ENCODE assay signal across 13 cellular contexts in the genomic region with DNA sequence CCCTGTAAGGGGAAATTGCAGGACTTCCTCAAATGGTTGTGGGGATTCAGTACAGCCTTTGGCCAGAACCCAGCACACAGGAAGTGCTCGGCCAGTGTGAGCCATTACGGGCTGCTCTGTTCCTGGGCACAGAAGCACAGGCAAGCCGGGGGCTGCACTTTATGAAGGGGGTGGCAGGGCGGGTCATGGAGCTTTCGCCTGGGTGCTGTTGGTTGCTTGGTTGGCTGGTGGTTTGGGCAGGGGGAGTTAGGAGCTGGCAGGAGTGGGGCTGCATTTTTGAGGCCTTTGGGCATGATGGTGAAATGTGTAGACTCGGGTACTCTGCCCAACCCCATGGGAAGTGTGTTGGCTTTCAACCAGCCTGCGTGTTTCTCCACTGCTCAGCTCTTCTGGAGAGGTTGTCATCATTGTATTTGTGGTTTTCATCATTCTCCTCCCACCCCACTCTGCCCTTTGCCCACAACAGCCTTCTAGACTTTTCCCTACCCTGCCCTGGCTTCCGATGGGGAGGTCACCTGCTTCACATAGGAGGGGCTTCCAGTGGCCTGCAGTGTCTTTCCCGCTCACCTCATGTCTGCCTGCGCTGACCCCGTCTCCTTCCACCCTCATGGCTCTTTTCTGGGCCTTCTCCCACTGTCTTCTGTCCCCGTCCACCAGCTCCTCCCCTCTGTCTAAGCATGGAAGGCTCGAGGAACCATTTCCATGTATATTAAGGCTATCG. TPM values are rescaled to one million over a fixed set of nuclear protein-coding genes. Genes with fewer than 3 reads are reported as not detected.
A peak's percentile ranks its signal among the peaks of the same experiment; 100 is the strongest.
DNase-seq lines count a peak whose midpoint lies in the region; ATAC-seq, FAIRE-seq and TF ChIP-seq lines count a peak whose summit lies in the region.
"Had no signal": no experiment of that assay in that cellular context is flagged by ENCODE, and none has a peak within 500 bp of the region (broad histone marks: within the 10 kb centered on the region; RNA-seq: fewer than 3 reads in every experiment).

No MANE protein-coding gene starts in this region.

- WGBS in H1 (ENCODE audit: extremely low coverage in 1 of 2, insufficient coverage in 1 of 2, insufficient read length in 1 of 2, insufficient replicate concordance in 2 of 2, low coverage in 1 of 2, low lambda C conversion rate in 2 of 2, missing lambda C conversion rate in 1 of 2), 2 experiments = 91% methylated on average over 14 of the region's 14 CpGs; no CpG with 5 or more reads in 1 of the 2 experiments

- no peak overlapping the region for H4K8ac ChIP-seq in H1 (ENCODE audit: extremely low read depth, insufficient read depth, low read length)

- TF ChIP-seq POLR2A in H1 (IDR thresholded peaks at IDR 0.05; ENCODE audit: control extremely low read depth in 1 of 2, low read depth in 2 of 2, low read length in 2 of 2) = no peak

- no peak for TF ChIP-seq EP300 in H1 (IDR thresholded peaks at IDR 0.05; ENCODE audit: borderline replicate concordance in 1 of 2, low read depth in 2 of 2, low read length in 2 of 2)

- POLR2A ChIA-PET in H1 (lab: Charles Lee; ENCODE audit: partially characterized antibody) = interaction anchor here (1.0 to 3.0 kb wide), 3 partner anchors 12 to 23 kb away, joined by 3 to 11 read pairs (median 3); no protein-coding TSS in a partner anchor

- peaks cover 0 to 40% (median 15%) of the 10 kb centered on the region in 10 experiments; a peak in 14 of 20 replicates for H3K4me1 ChIP-seq in BLaER1 treated with 17β-estradiol and CSF1 and Interleukin-3, amounts not matched to agents 10 nM and 100 nM
- H3K4me1 ChIP-seq in H1 (replicated peaks in 1 of 4; ENCODE audit: control insufficient read depth in 3 of 4, insufficient read depth in 4 of 4, low read length in 3 of 4) (peaks cover 0 to 10% (median 3%) of the 10 kb centered on the region in 4 experiments; a peak in 3 of 7 replicates), mononuclear cell (ENCODE audit: insufficient read depth, low read length) (peaks cover 27% of the 10 kb centered on the region), HAP-1 (no peaks in the 10 kb centered on the region)
- H3K4me1 ChIP-seq: parathyroid adenoma had no signal

- no peak overlapping the region for H2AK5ac ChIP-seq in H1 (ENCODE audit: low read depth, low read length)

- H3K56ac ChIP-seq in H1 (replicated peaks; ENCODE audit: insufficient read length, low read depth, low read length) = no peak overlapping the region

- no peak overlapping the region for H2AFZ ChIP-seq in H1 (ENCODE audit: low read length)
- H2AFZ ChIP-seq: parathyroid adenoma had no signal

- no peak overlapping the region for H3K4ac ChIP-seq in H1 (replicated peaks; ENCODE audit: insufficient read length, low read depth, low read length)

- CTCF ChIA-PET in H1 (lab: Charles Lee; ENCODE audit: partially characterized antibody) = interaction anchor here (0.6 to 1.6 kb wide), 3 partner anchors 9 to 859 kb away, joined by 4 to 7 read pairs (median 4); no protein-coding TSS in a partner anchor

- no peak for ATAC-seq in GM19463 (IDR thresholded peaks at IDR 0.05; ENCODE audit: unreplicated experiment)

- TF ChIP-seq RAD21 in H1 (IDR thresholded peaks at IDR 0.05 in 1 of 2, conservative IDR thresholded peaks at IDR 0.05 in 1 of 2; ENCODE audit: low read depth in 2 of 2, low read length in 2 of 2) = no peak

- peak overlapping the region in 6 of 11 experiments; percentile 26 to 70 (median 58); a peak in 10 of 22 replicates for H3K27ac ChIP-seq in BLaER1 treated with 17β-estradiol and CSF1 and Interleukin-3, amounts not matched to agents 10 nM and 100 nM
- 0 out of 2 replicates have a peak overlapping the region, but pooled peaks have one; percentile 4 for H3K27ac ChIP-seq in H1 (ENCODE audit: low read depth, low read length)
- H3K27ac ChIP-seq: C4-2B, parathyroid adenoma had no signal

- no peaks in the 10 kb centered on the region for H3K27me3 ChIP-seq in BLaER1 treated with 17β-estradiol and CSF1 and Interleukin-3, amounts not matched to agents 10 nM and 100 nM
- H3K27me3 ChIP-seq in H1 (replicated peaks in 1 of 4; ENCODE audit: control insufficient read depth in 3 of 4, extremely low read depth in 1 of 4, insufficient read depth in 3 of 4, low read length in 3 of 4) (no peaks in the 10 kb centered on the region; a peak in 1 of 7 replicates), mononuclear cell (ENCODE audit: insufficient read depth, low read length) (no peaks in the 10 kb centered on the region), HAP-1 (ENCODE audit: low read depth) (no peaks in the 10 kb centered on the region)

- no peak for FAIRE-seq in H1 (lab: Jason Lieb, UNC)

- 0 out of 2 replicates have a peak, but pooled peaks cover 3% of the 10 kb centered on the region for H3K79me1 ChIP-seq in H1 (ENCODE audit: low read depth, low read length)

- H4K5ac ChIP-seq in H1 (ENCODE audit: insufficient read length, low read depth, low read length) = no peak overlapping the region

- H3K18ac ChIP-seq in H1 (ENCODE audit: extremely low read depth, low read length) = no peak overlapping the region

- peak overlapping the region in 6 of 11 experiments; percentile 12 to 86 (median 70); a peak in 11 of 22 replicates for H3K4me2 ChIP-seq in BLaER1 treated with 17β-estradiol and CSF1 and Interleukin-3, amounts not matched to agents 10 nM and 100 nM
- no peak overlapping the region for H3K4me2 ChIP-seq in H1 (ENCODE audit: insufficient read depth in 1 of 2, low read depth in 2 of 2, low read length in 2 of 2)

- no peak overlapping the region for H2BK12ac ChIP-seq in H1 (ENCODE audit: low read depth, low read length)

- in situ Hi-C loops in HAP-1 (cut with MboI; ENCODE audit: low sequenced_read_pairs) = loop anchor here (25.0 kb wide), 2 partner anchors 837 to 988 kb away; a partner anchor contains a TSS

- no peak overlapping the region for H2BK20ac ChIP-seq in H1 (ENCODE audit: low read length)

- H3K23me2 ChIP-seq in H1 (ENCODE audit: low read depth, low read length) = no peaks in the 10 kb centered on the region

- peak; percentile 68 for DNase-seq in NOMO-1 treated with DMSO at 0.1 percent for 48 hours (lab: John Stamatoyannopoulos, UW; ENCODE audit: unreplicated experiment)
- DNase-seq in H1 (ENCODE audit: low read depth in 1 of 2, low spot score in 2 of 2) = no peak
- no peak for DNase-seq in HAP-1 (ENCODE audit: low spot score in 2 of 2)
- DNase-seq in NCI-H1694 (lab: John Stamatoyannopoulos, UW) = no peak
- no peak for DNase-seq in HUDEP-2 (lab: John Stamatoyannopoulos, UW; ENCODE audit: unreplicated experiment in 76 of 76)
- DNase-seq: activated naive CD8-positive, alpha-beta T cell treated with anti-CD3 and anti-CD28 coated beads, Interleukin-2, amount 10 ng/mL, durations not matched to agents 7 days and 5 days; IMR-90; NCI-H774 had no signal

- no peak overlapping the region for H3K23ac ChIP-seq in H1 (ENCODE audit: insufficient read length)

- H2BK5ac ChIP-seq in H1 (ENCODE audit: low read depth, low read length) = no peak overlapping the region

- H2BK120ac ChIP-seq in H1 (replicated peaks; ENCODE audit: low read depth, low read length) = no peak overlapping the region

- peak overlapping the region in 2 of 10 experiments; percentile 4 to 29; a peak in 2 of 20 replicates for H3K4me3 ChIP-seq in BLaER1 treated with 17β-estradiol and CSF1 and Interleukin-3, amounts not matched to agents 10 nM and 100 nM
- no peak overlapping the region for H3K4me3 ChIP-seq in H1 (ENCODE audit: extremely low read depth in 1 of 4, insufficient read depth in 2 of 4, low read depth in 3 of 4, low read length in 4 of 4)
- peak overlapping the region; percentile 34 for H3K4me3 ChIP-seq in mononuclear cell (ENCODE audit: low read length)
- no peak overlapping the region for H3K4me3 ChIP-seq in HAP-1

- peak overlapping the region in 5 of 11 experiments; percentile 8 to 52 (median 23); a peak in 5 of 22 replicates for H3K9ac ChIP-seq in BLaER1 treated with 17β-estradiol and CSF1 and Interleukin-3, amounts not matched to agents 10 nM and 100 nM
- H3K9ac ChIP-seq in H1 (replicated peaks in 1 of 4; ENCODE audit: extremely low read depth in 1 of 4, low read depth in 3 of 4, low read length in 3 of 4) = no peak overlapping the region
- H3K9ac ChIP-seq: parathyroid adenoma had no signal

- H4K91ac ChIP-seq in H1 (replicated peaks; ENCODE audit: insufficient read length, low read length) = no peak overlapping the region

- no peaks in the 10 kb centered on the region for H3K9me3 ChIP-seq in BLaER1 treated with 17β-estradiol and CSF1 and Interleukin-3, amounts not matched to agents 10 nM and 100 nM (replicated peaks in 1 of 11)
- H3K9me3 ChIP-seq in H1 (ENCODE audit: insufficient read depth in 2 of 2, low read depth in 1 of 2, low read length in 1 of 2) (no peaks in the 10 kb centered on the region), mononuclear cell (ENCODE audit: low read depth, low read length) (no peaks in the 10 kb centered on the region), HAP-1 (no peaks in the 10 kb centered on the region)

- H3K36me3 ChIP-seq in BLaER1 treated with 17β-estradiol and CSF1 and Interleukin-3, amounts not matched to agents 10 nM and 100 nM = peaks cover 0 to 96% (median 0%) of the 10 kb centered on the region in 11 experiments; a peak in 19 of 22 replicates
- peaks cover 20 to 65% (median 53%) of the 10 kb centered on the region in 4 experiments; a peak in 7 of 8 replicates for H3K36me3 ChIP-seq in H1 (ENCODE audit: control insufficient read depth in 2 of 4, insufficient read depth in 4 of 4, low read length in 3 of 4)
- H3K36me3 ChIP-seq in HAP-1 (replicated peaks) = peaks cover 88% of the 10 kb centered on the region

- H3K79me2 ChIP-seq in H1 (ENCODE audit: control insufficient read depth in 1 of 2, insufficient read depth in 2 of 2, low read length in 2 of 2) = no peaks in the 10 kb centered on the region
- H3K79me2 ChIP-seq: parathyroid adenoma had no signal

- no peak overlapping the region for H3K14ac ChIP-seq in H1 (ENCODE audit: insufficient read length)

- no peak overlapping the region for H2BK15ac ChIP-seq in H1 (ENCODE audit: low read length)

- no peak for TF ChIP-seq CTCF in H1 (IDR thresholded peaks at IDR 0.05; ENCODE audit: control extremely low read depth in 1 of 3, insufficient read depth in 1 of 3, low read depth in 1 of 3, low read length in 3 of 3)

- peaks cover 0 to 77% (median 19%) of the 10 kb centered on the region in 11 experiments; a peak in 13 of 22 replicates for H4K20me1 ChIP-seq in BLaER1 treated with 17β-estradiol and CSF1 and Interleukin-3, amounts not matched to agents 10 nM and 100 nM
- peaks cover 2% of the 10 kb centered on the region in 2 experiments for H4K20me1 ChIP-seq in H1 (replicated peaks in 1 of 2; ENCODE audit: control insufficient read depth in 1 of 2, insufficient read depth in 2 of 2, low read length in 2 of 2)

RNA-seq across cellular contexts. Expression of a gene that starts 16.1 kb away (rescaled TPM):
- total RNA-seq in H1 (2021; fragmentation: NEBNext Ultra II Directional; extraction: Animal tissue kit (Norgen Biotek cat#: 25700)) = 57.7 and 60.1 TPM in 2 replicates
- 109 and 131 TPM in 2 replicates for polyA plus RNA-seq in H1 (2011; rRNA removed)
- 71.9 TPM for polyA plus RNA-seq in H1 (2011; cell fraction: cytosol; rRNA removed)
- 75.2 TPM for polyA plus RNA-seq in H1 (2011; cell fraction: nucleus; rRNA removed)
- polyA plus RNA-seq in H1 (2012, experiment 1 of 2) = 32.3 to 58.0 TPM (median 56.1 TPM) in 4 replicates
- polyA plus RNA-seq in H1 (2012, experiment 2 of 2) = 61.6 TPM
- polyA plus RNA-seq in H1 (2013, experiment 1 of 2) = 53.7 TPM
- polyA plus RNA-seq in H1 (2013, experiment 2 of 2) = 52.7 TPM
- 16.3 and 19.0 TPM in 2 replicates for polyA minus RNA-seq in H1 (2011; rRNA and poly(A)+ RNA removed)
- 49.0 TPM for polyA minus RNA-seq in H1 (2011; cell fraction: cytosol; rRNA and poly(A)+ RNA removed)
- polyA minus RNA-seq in H1 (2011; cell fraction: nucleus; rRNA and poly(A)+ RNA removed) = 23.7 TPM
- total RNA-seq in mononuclear cell = 242 TPM

RNA-seq across cellular contexts. Expression of a gene that starts 24.0 kb away (rescaled TPM):
- 33.0 and 35.9 TPM in 2 replicates for total RNA-seq in H1 (2021; fragmentation: NEBNext Ultra II Directional; extraction: Animal tissue kit (Norgen Biotek cat#: 25700))
- polyA plus RNA-seq in H1 (2011; rRNA removed) = 44.9 and 58.8 TPM in 2 replicates
- 50.7 TPM for polyA plus RNA-seq in H1 (2011; cell fraction: cytosol; rRNA removed)
- 39.7 TPM for polyA plus RNA-seq in H1 (2011; cell fraction: nucleus; rRNA removed)
- 38.3 to 45.8 TPM (median 41.2 TPM) in 4 replicates for polyA plus RNA-seq in H1 (2012, experiment 1 of 2)
- polyA plus RNA-seq in H1 (2012, experiment 2 of 2) = 20.3 TPM
- 20.4 TPM for polyA plus RNA-seq in H1 (2013, experiment 1 of 2)
- polyA plus RNA-seq in H1 (2013, experiment 2 of 2) = 17.4 TPM
- 69.3 and 70.1 TPM in 2 replicates for polyA minus RNA-seq in H1 (2011; rRNA and poly(A)+ RNA removed)
- 23.9 TPM for polyA minus RNA-seq in H1 (2011; cell fraction: cytosol; rRNA and poly(A)+ RNA removed)
- polyA minus RNA-seq in H1 (2011; cell fraction: nucleus; rRNA and poly(A)+ RNA removed) = 69.1 TPM
- 37.6 TPM for total RNA-seq in mononuclear cell

RNA-seq across cellular contexts. Expression of a gene that starts 45.5 kb away (rescaled TPM):
- not detected in 2 replicates for total RNA-seq in H1 (2021; fragmentation: NEBNext Ultra II Directional; extraction: Animal tissue kit (Norgen Biotek cat#: 25700))
- not detected in 2 replicates for polyA plus RNA-seq in H1 (2011; rRNA removed)
- polyA plus RNA-seq in H1 (2011; cell fraction: cytosol; rRNA removed) = not detected
- not detected for polyA plus RNA-seq in H1 (2011; cell fraction: nucleus; rRNA removed)
- not detected in 4 replicates for polyA plus RNA-seq in H1 (2012, experiment 1 of 2)
- not detected for polyA plus RNA-seq in H1 (2012, experiment 2 of 2)
- polyA plus RNA-seq in H1 (2013, experiment 1 of 2) = not detected
- polyA plus RNA-seq in H1 (2013, experiment 2 of 2) = not detected
- not detected in 2 replicates for polyA minus RNA-seq in H1 (2011; rRNA and poly(A)+ RNA removed)
- not detected for polyA minus RNA-seq in H1 (2011; cell fraction: cytosol; rRNA and poly(A)+ RNA removed)
- polyA minus RNA-seq in H1 (2011; cell fraction: nucleus; rRNA and poly(A)+ RNA removed) = not detected
- not detected for total RNA-seq in mononuclear cell
- total RNA-seq: activated naive CD8-positive, alpha-beta T cell treated with anti-CD3 and anti-CD28 coated beads, Interleukin-2, amount 10 ng/mL, durations not matched to agents 7 days and 5 days; IMR-90 had no signal
- polyA plus RNA-seq: IMR-90 had no signal

Comparison
In these comparisons a context has a peak if more than half of its experiments do, and no peak if none do; other contexts are left out.
1. H3K4me2 ChIP-seq: peak in BLaER1 treated with 17β-estradiol and CSF1 and Interleukin-3, amounts not matched to agents 10 nM and 100 nM (6 of 11); none in H1 (0 of 2).